Comparison of ENCODE assay signal across 16 cellular contexts in the genomic region with DNA sequence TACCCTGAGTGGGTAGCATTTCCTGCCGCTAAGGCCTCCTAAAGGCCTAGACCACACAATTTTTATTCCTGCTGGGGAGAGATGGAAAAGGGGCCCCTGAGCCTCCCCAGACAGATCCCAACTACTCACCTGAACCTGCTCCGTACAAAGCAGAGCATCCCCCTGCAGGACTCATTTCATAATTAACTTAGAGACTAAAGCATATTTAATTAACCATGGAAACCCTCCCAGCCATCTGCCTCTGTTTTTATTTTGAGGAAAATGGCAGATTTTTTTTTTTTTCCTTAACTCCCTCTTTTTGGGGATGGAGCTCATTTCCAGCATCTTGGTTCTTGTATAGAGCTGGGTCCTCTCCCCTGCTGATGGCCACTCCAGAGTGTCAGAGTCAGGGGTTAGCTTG.
DNase-seq lines count a peak whose midpoint lies in the region; ATAC-seq and TF ChIP-seq lines count a peak whose summit lies in the region.
"Had no signal": no experiment of that assay in that cellular context is flagged by ENCODE, and none has a peak within 500 bp of the region (broad histone marks: within the 10 kb centered on the region; RNA-seq: fewer than 3 reads in every experiment).

No MANE protein-coding gene starts in this region.

- ATAC-seq in RWPE2 (ENCODE audit: low read depth), result no peak
- ATAC-seq: GM12878 had no signal

- H2BK15ac ChIP-seq in mesendoderm (replicated peaks; ENCODE audit: low read depth), result no peak overlapping the region

- no peaks in the 10 kb centered on the region for H4K20me1 ChIP-seq in mammary epithelial cell (ENCODE audit: insufficient read depth, low read length)
- H4K20me1 ChIP-seq: BLaER1 had no signal

- H4K8ac ChIP-seq in mesendoderm (ENCODE audit: low read depth, low read length), result no peak overlapping the region

- H3K9me3 ChIP-seq in RWPE2 (ENCODE audit: severe bottlenecking) (no peaks in the 10 kb centered on the region), mammary epithelial cell (replicated peaks; ENCODE audit: insufficient read depth, low read length) (no peaks in the 10 kb centered on the region)
- H3K9me3 ChIP-seq: BLaER1 had no signal

- H3K56ac ChIP-seq in mesendoderm (ENCODE audit: low read length), result no peak overlapping the region

- no TSS peak for BruUV-seq in mammary epithelial cell (replicated peaks; lab: Mats Ljungman, UMichigan)

- H3K27me3 ChIP-seq in RWPE2 (ENCODE audit: insufficient read depth, poor library complexity, severe bottlenecking) (peaks cover 24% of the 10 kb centered on the region), mesendoderm (ENCODE audit: insufficient read depth, low read length, poor library complexity) (no peaks in the 10 kb centered on the region), mammary epithelial cell (ENCODE audit: insufficient read depth, low read length) (peaks cover 18% of the 10 kb centered on the region)
- H3K27me3 ChIP-seq: BLaER1 had no signal

- no peak overlapping the region for H3K9ac ChIP-seq in mesendoderm (ENCODE audit: low read length)
- no peak overlapping the region for H3K9ac ChIP-seq in mammary epithelial cell (ENCODE audit: insufficient read depth, low read length)
- H3K9ac ChIP-seq: BLaER1 had no signal

- H2BK120ac ChIP-seq in mesendoderm (ENCODE audit: low read depth, low read length), result no peak overlapping the region

- H3K79me1 ChIP-seq in mesendoderm (ENCODE audit: low read length), result no peaks in the 10 kb centered on the region

- in situ Hi-C loops in mammary epithelial cell (cut with MboI; ENCODE audit: low sequenced_read_pairs in 2 of 2), result no loop called here

- H2AK5ac ChIP-seq in mesendoderm (ENCODE audit: low read length), result no peak overlapping the region

- H3K4me3 Mint-ChIP-seq in glutamatergic neuron (ENCODE audit: unreplicated experiment), result no peak overlapping the region
- H3K4me3 Mint-ChIP-seq: CD14-positive monocyte; CD4-positive, alpha-beta memory T cell; H9 had no signal

- H4K5ac ChIP-seq in mesendoderm (ENCODE audit: low read length), result no peak overlapping the region

- H3K4me2 ChIP-seq in mesendoderm (ENCODE audit: low read length), result no peak overlapping the region
- no peak overlapping the region for H3K4me2 ChIP-seq in mammary epithelial cell (ENCODE audit: insufficient read depth, low read depth, low read length)
- H3K4me2 ChIP-seq: BLaER1 had no signal

- H3K4ac ChIP-seq in mesendoderm (ENCODE audit: low read depth, low read length), result no peak overlapping the region

- peak overlapping the region; percentile 73 for H3K27ac Mint-ChIP-seq in glutamatergic neuron (ENCODE audit: unreplicated experiment)
- H3K27ac Mint-ChIP-seq: CD14-positive monocyte; CD4-positive, alpha-beta memory T cell; H9 had no signal

- H3K9me3 Mint-ChIP-seq in glutamatergic neuron (ENCODE audit: unreplicated experiment), result peaks cover 3% of the 10 kb centered on the region
- H3K9me3 Mint-ChIP-seq: CD14-positive monocyte; CD4-positive, alpha-beta memory T cell; H9 had no signal

- H3K27ac ChIP-seq in RWPE2 (ENCODE audit: poor library complexity, severe bottlenecking), result no peak overlapping the region
- H3K27ac ChIP-seq in mesendoderm (ENCODE audit: low read depth, low read length), result no peak overlapping the region
- no peak overlapping the region for H3K27ac ChIP-seq in mammary epithelial cell (ENCODE audit: insufficient read depth, low read depth, low read length)
- H3K27ac ChIP-seq: BLaER1 had no signal

- CTCF ChIA-PET in mammary epithelial cell (lab: Charles Lee; ENCODE audit: low non-redundant PET), result no interaction called here

- peaks cover 40% of the 10 kb centered on the region for H3K4me1 Mint-ChIP-seq in glutamatergic neuron (ENCODE audit: low read depth, unreplicated experiment)
- H3K4me1 Mint-ChIP-seq: CD14-positive monocyte; CD4-positive, alpha-beta memory T cell had no signal

- no peak overlapping the region for H3K4me3 ChIP-seq in RWPE2 (ENCODE audit: severe bottlenecking)
- no peak overlapping the region for H3K4me3 ChIP-seq in mesendoderm (ENCODE audit: low read length)
- H3K4me3 ChIP-seq in mammary epithelial cell (replicated peaks in 1 of 3; ENCODE audit: insufficient read depth in 1 of 3, low read depth in 2 of 3, low read length in 3 of 3), result no peak overlapping the region
- H3K4me3 ChIP-seq: BLaER1, GM12878 had no signal

- H3K79me2 ChIP-seq in mesendoderm (ENCODE audit: control insufficient read depth, insufficient read depth, low read length) (no peaks in the 10 kb centered on the region), mammary epithelial cell (ENCODE audit: insufficient read depth, low read length) (no peaks in the 10 kb centered on the region)

- TF ChIP-seq CTCF in RWPE2 (IDR thresholded peaks at IDR 0.05; ENCODE audit: poor library complexity, severe bottlenecking) (no peak), glutamatergic neuron (IDR thresholded peaks at IDR 0.05; ENCODE audit: partially characterized antibody, unreplicated experiment) (no peak), mammary epithelial cell (conservative IDR thresholded peaks at IDR 0.05 in 1 of 2, IDR thresholded peaks at IDR 0.05 in 1 of 2; ENCODE audit: extremely low read depth in 1 of 2, insufficient read depth in 1 of 2, low read depth in 1 of 2, low read length in 2 of 2) (no peak)

- no peak overlapping the region for H3K18ac ChIP-seq in mesendoderm (ENCODE audit: low read length)

- dilution Hi-C loops in mammary epithelial cell (cut with HindIII; ENCODE audit: low sequenced_read_pairs), result loop anchor here (5.0 kb wide), 3 partner anchors 35 to 75 kb away; no protein-coding TSS in a partner anchor

- H3K36me3 Mint-ChIP-seq in glutamatergic neuron (ENCODE audit: unreplicated experiment), result no peaks in the 10 kb centered on the region
- H3K36me3 Mint-ChIP-seq: CD14-positive monocyte; CD4-positive, alpha-beta memory T cell had no signal

- H3K36me3 ChIP-seq in RWPE2 (ENCODE audit: low read depth), result no peaks in the 10 kb centered on the region
- H3K36me3 ChIP-seq in mesendoderm (ENCODE audit: control insufficient read depth, insufficient read depth, low read length), result no peaks in the 10 kb centered on the region
- no peaks in the 10 kb centered on the region for H3K36me3 ChIP-seq in mammary epithelial cell (ENCODE audit: insufficient read depth, low read length)
- H3K36me3 ChIP-seq: BLaER1 had no signal

- no peaks in the 10 kb centered on the region for H3K4me1 ChIP-seq in RWPE2 (ENCODE audit: insufficient read depth, poor library complexity, severe bottlenecking)
- no peaks in the 10 kb centered on the region for H3K4me1 ChIP-seq in mesendoderm (ENCODE audit: control insufficient read depth, low read depth, low read length)
- H3K4me1 ChIP-seq in mammary epithelial cell (ENCODE audit: insufficient read depth, low read length), result no peaks in the 10 kb centered on the region

- H3K23ac ChIP-seq in mesendoderm (ENCODE audit: low read length), result no peak overlapping the region

- H2AFZ ChIP-seq in mammary epithelial cell (ENCODE audit: low read depth, low read length), result no peak overlapping the region

- intact Hi-C loops in mammary epithelial cell (cut with micrococcal nuclease), result no loop called here

- DNase-seq in NCI-H524 (lab: John Stamatoyannopoulos, UW), result peak; percentile 37 to 64
- no peak for DNase-seq in NCI-H524 treated with DMSO at 0.1 percent for 48 hours (lab: John Stamatoyannopoulos, UW)
- DNase-seq in NCI-H2171 treated with DMSO at 0.1 percent for 48 hours (lab: John Stamatoyannopoulos, UW), result peak; percentile 92
- DNase-seq in RWPE2 (ENCODE audit: low spot score), result peak; percentile 4
- DNase-seq in glutamatergic neuron, result no peak
- DNase-seq in mesendoderm, result no peak
- DNase-seq in mammary epithelial cell, result no peak
- DNase-seq in DMS114 treated with DMSO at 0.1 percent for 48 hours (lab: John Stamatoyannopoulos, UW; ENCODE audit: unreplicated experiment), result no peak
- DNase-seq: 8988T; Calu3; CD4-positive, alpha-beta memory T cell; DMS79 treated with DMSO at 0.1 percent for 48 hours; H9 had no signal

- H2BK5ac ChIP-seq in mesendoderm (ENCODE audit: low read length), result no peak overlapping the region

- peaks cover 7% of the 10 kb centered on the region for H3K27me3 Mint-ChIP-seq in glutamatergic neuron (ENCODE audit: unreplicated experiment)

- WGBS in mesendoderm (ENCODE audit: extremely low coverage, insufficient coverage, low lambda C conversion rate), result no CpG with 5 or more reads among the region's 2 CpGs
- WGBS in mammary epithelial cell (ENCODE audit: low coverage, missing lambda C conversion rate), result 97% methylated on average over 2 of the region's 2 CpGs

Comparison
In these comparisons a context has a peak if more than half of its experiments do, and no peak if none do; other contexts are left out.
1. DNase-seq: peak in NCI-H524 (2 of 2), NCI-H2171 treated with DMSO at 0.1 percent for 48 hours (single experiment) and RWPE2 (single experiment); none in NCI-H524 treated with DMSO at 0.1 percent for 48 hours (single experiment), glutamatergic neuron (single experiment), mesendoderm (single experiment), mammary epithelial cell (single experiment) and DMS114 treated with DMSO at 0.1 percent for 48 hours (single experiment).